In genomic region chr10:50625663-50626062, GRCh38 we compare ENCODE assay signal across 8 cellular contexts. TPM values are rescaled to one million over a fixed set of nuclear protein-coding genes. Genes with fewer than 3 reads are reported as not detected.
DNase-seq lines count a peak whose midpoint lies in the region; ATAC-seq and TF ChIP-seq lines count a peak whose summit lies in the region.

No MANE protein-coding gene starts in this region.

- DNase-seq in CD1c-positive myeloid dendritic cell (ENCODE audit: extremely low spot score): peak; percentile 3
- peak; percentile 42 for DNase-seq in Karpas-422
- DNase-seq in body of pancreas: no peak
- no peak for DNase-seq in lower leg skin (ENCODE audit: low spot score in 2 of 2)
- DNase-seq in type B pancreatic cell (ENCODE audit: extremely low spot score, unreplicated experiment): no peak
- DNase-seq in retina: no peak
- no peak for DNase-seq in HuH-7.5 (ENCODE audit: low spot score)

- peaks cover 16% of the 10 kb centered on the region for H3K4me1 Mint-ChIP-seq in type B pancreatic cell (ENCODE audit: unreplicated experiment)

- H3K27me3 ChIP-seq in Karpas-422 (ENCODE audit: low read length): no peaks in the 10 kb centered on the region
- no peaks in the 10 kb centered on the region for H3K27me3 ChIP-seq in body of pancreas

- H3K4me1 ChIP-seq in Karpas-422 (ENCODE audit: low read length) (peaks cover 34% of the 10 kb centered on the region), body of pancreas (peaks cover 20% of the 10 kb centered on the region)

- intact Hi-C loops in body of pancreas (cut with DNase I): loop anchor here (10.0 kb wide), 1 partner anchor 211 kb away; no protein-coding TSS in a partner anchor
- intact Hi-C loops in lower leg skin (cut with DNase I; ENCODE audit: low total_unique reads): loop anchor here (10.0 kb wide), 1 partner anchor 201 kb away; no protein-coding TSS in a partner anchor

- H3K36me3 ChIP-seq in Karpas-422 (ENCODE audit: insufficient read depth, low read length) (no peaks in the 10 kb centered on the region), body of pancreas (replicated peaks in 1 of 2; ENCODE audit: insufficient read depth in 1 of 2, low read depth in 2 of 2) (no peaks in the 10 kb centered on the region)

- WGBS in body of pancreas, 2 donors: 3% methylated on average over 6 of the region's 6 CpGs
- 4 to 6% methylated on average over 6 of the region's 6 CpGs for WGBS in lower leg skin, 2 donors

- no peaks in the 10 kb centered on the region for H3K9me3 Mint-ChIP-seq in type B pancreatic cell

- no peaks in the 10 kb centered on the region for H3K27me3 Mint-ChIP-seq in type B pancreatic cell

- no peak for TF ChIP-seq POLR2A in body of pancreas (IDR thresholded peaks at IDR 0.05)
- TF ChIP-seq POLR2A in lower leg skin (IDR thresholded peaks at IDR 0.05): no peak

- peaks cover 13% of the 10 kb centered on the region; the same call in 1 of the 2 replicates for H4K20me1 ChIP-seq in Karpas-422 (ENCODE audit: insufficient read depth, low read depth, low read length)

- peak overlapping the region; percentile 82 for H2AFZ ChIP-seq in Karpas-422 (ENCODE audit: low read length)

- H3K4me3 Mint-ChIP-seq in type B pancreatic cell: peak overlapping the region; percentile 96

- H3K4me3 ChIP-seq in Karpas-422 (ENCODE audit: low read length): peak overlapping the region; percentile 80
- peak overlapping the region; percentile 42 to 96 for H3K4me3 ChIP-seq in body of pancreas
- H3K4me3 ChIP-seq in lower leg skin (ENCODE audit: low read depth, poor library complexity, severe bottlenecking): peak overlapping the region; percentile 78

- H3K27ac Mint-ChIP-seq in type B pancreatic cell: peak overlapping the region; percentile 98

- TF ChIP-seq CTCF in body of pancreas (IDR thresholded peaks at IDR 0.05) (peak in 1 of 7 experiments; percentile 5), lower leg skin (IDR thresholded peaks at IDR 0.05) (no peak), type B pancreatic cell (conservative IDR thresholded peaks at IDR 0.05) (no peak)

- no peak for ATAC-seq in body of pancreas
- no peak for ATAC-seq in HG03354 (IDR thresholded peaks at IDR 0.05; ENCODE audit: poor library complexity, severe bottlenecking, unreplicated experiment)

- H3K36me3 Mint-ChIP-seq in type B pancreatic cell: peaks cover 4% of the 10 kb centered on the region

- H3K79me2 ChIP-seq in Karpas-422 (ENCODE audit: low read length): no peaks in the 10 kb centered on the region

- H3K9me3 ChIP-seq in Karpas-422 (ENCODE audit: low read length) (no peaks in the 10 kb centered on the region), body of pancreas (no peaks in the 10 kb centered on the region)

- H3K9ac ChIP-seq in Karpas-422 (ENCODE audit: low read length): peak overlapping the region; percentile 79

- no peak overlapping the region for H3K27ac ChIP-seq in Karpas-422 (ENCODE audit: low read length)
- H3K27ac ChIP-seq in body of pancreas: peak overlapping the region; percentile 88 to 100 (median 96)

- peak overlapping the region; percentile 97 for H3K4me2 ChIP-seq in Karpas-422 (ENCODE audit: low read depth, low read length, poor library complexity, severe bottlenecking)

- H3K9me2 ChIP-seq in Karpas-422 (replicated peaks; ENCODE audit: insufficient read depth, low read length): no peaks in the 10 kb centered on the region

RNA-seq across cellular contexts. Expression of gene SGMS1, which starts 1.9 kb away (rescaled TPM):
- total RNA-seq in Karpas-422 (2014; rRNA removed; shearing (Covaris generic); ENCODE audit: low replicate concordance): 2.9 and 7.9 TPM in 2 replicates
- total RNA-seq in body of pancreas (10 to 100 TPM; 46.2 to 68.9 TPM), lower leg skin (100 to 1,000 TPM; 153 to 235 (median 186) TPM), type B pancreatic cell (ENCODE audit: low replicate concordance) (15.1 and 26.9 TPM in 2 replicates)

Comparison
In these comparisons a context has a peak if more than half of its experiments do, and no peak if none do; other contexts are left out.
1. DNase-seq: peak in CD1c-positive myeloid dendritic cell (single experiment) and Karpas-422 (single experiment); none in body of pancreas (0 of 4), lower leg skin (0 of 2), type B pancreatic cell (single experiment), retina (single experiment) and HuH-7.5 (single experiment).
2. Peak in every context shown above with its lines, with median percentiles within 50 percentile points of each other: H3K4me3 ChIP-seq.